9 cellular contexts compared by ENCODE assay signal in the genomic region with DNA sequence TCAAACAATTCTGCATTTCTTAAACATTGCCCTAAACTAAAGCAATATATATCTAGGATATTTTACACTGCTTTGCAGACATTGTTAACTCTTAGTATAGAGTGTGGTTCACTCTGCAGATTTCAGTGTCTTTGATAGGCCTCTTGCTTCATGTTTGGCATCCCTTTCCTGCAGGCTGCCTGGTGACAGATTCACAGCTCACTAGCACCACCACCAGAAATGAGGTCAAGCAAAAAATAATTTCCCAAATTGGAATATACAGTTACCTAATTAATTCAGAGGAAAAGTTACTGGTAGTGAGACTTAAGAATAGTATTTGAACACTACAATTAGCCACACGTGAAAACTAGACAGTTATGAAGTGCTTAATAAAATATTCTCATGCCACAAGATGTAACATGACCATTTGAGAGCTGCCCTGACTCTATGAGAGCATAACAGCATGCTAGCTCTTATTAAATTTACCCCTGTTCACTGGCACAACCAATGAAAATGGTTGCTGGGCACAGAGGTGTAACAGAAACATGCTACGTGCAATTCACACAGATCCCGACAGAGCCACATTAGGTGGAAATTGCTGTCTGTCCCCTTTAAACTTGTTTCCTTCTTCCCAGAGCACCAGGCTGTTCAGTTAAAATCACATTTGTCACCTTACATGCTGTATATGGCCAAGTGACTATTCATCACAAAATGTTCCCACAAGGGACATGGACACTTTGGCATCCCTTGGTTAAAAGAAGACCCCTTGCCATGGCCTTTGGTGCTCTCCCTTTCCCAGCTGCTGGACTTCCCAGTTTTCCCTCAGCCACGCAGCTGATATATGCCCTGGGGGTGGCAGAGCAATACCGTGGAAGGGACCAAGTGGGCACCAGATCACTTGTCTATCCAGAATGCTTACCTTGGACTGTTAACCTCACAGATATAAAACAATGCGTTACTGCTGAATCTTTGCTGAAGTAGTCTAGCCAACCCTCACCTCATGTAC. TPM values are rescaled to one million over a fixed set of nuclear protein-coding genes. Genes with fewer than 3 reads are reported as not detected.
A peak's percentile ranks its signal among the peaks of the same experiment; 100 is the strongest.
DNase-seq lines count a peak whose midpoint lies in the region; ATAC-seq and TF ChIP-seq lines count a peak whose summit lies in the region.
"Had no signal": no experiment of that assay in that cellular context is flagged by ENCODE, and none has a peak within 500 bp of the region (broad histone marks: within the 10 kb centered on the region; RNA-seq: fewer than 3 reads in every experiment).

No MANE protein-coding gene starts in this region.

- intact Hi-C loops in A673 (cut with micrococcal nuclease; ENCODE audit: unreplicated experiment) = no loop called here
- intact Hi-C loops in head of caudate nucleus (cut with DNase I) = no loop called here
- intact Hi-C loops in naive thymus-derived CD4-positive, alpha-beta T cell (cut with micrococcal nuclease) = loop anchor here in 1 of 2 donors (1.0 kb wide), 1 partner anchor 91 kb away; no protein-coding TSS in a partner anchor

- in situ Hi-C loops in GM23248 (cut with MboI) = no loop called here

- H3F3A ChIP-seq in GM23248 (ENCODE audit: insufficient read depth) = no peaks in the 10 kb centered on the region

- CTCF ChIA-PET in A673 (lab: Charles Lee) = no interaction called here
- CTCF ChIA-PET in naive thymus-derived CD4-positive, alpha-beta T cell (lab: Charles Lee) = no interaction called here

- H3K27ac ChIP-seq in A673 (ENCODE audit: low read depth, low read length, poor library complexity, severe bottlenecking) (no peak overlapping the region), GM23248 (no peak overlapping the region), RWPE2 (ENCODE audit: poor library complexity, severe bottlenecking) (no peak overlapping the region)
- no peak overlapping the region for H3K27ac ChIP-seq in naive thymus-derived CD4-positive, alpha-beta T cell (ENCODE audit: low read depth, low read length)

- peaks cover 4 to 34% (median 21%) of the 10 kb centered on the region in 5 donors for H3K36me3 Mint-ChIP-seq in naive thymus-derived CD4-positive, alpha-beta T cell

- H3K4me2 ChIP-seq in GM23248 (ENCODE audit: unreplicated experiment) = no peak overlapping the region

- no TSS peak for BruUV-seq in A673 (replicated peaks; lab: Mats Ljungman, UMichigan)

- no peaks in the 10 kb centered on the region for H3K4me1 Mint-ChIP-seq in naive thymus-derived CD4-positive, alpha-beta T cell

- H3K4me3 ChIP-seq in A673 (ENCODE audit: low read depth, low read length, poor library complexity, severe bottlenecking) (no peak overlapping the region), GM23248 (no peak overlapping the region), RWPE2 (ENCODE audit: severe bottlenecking) (no peak overlapping the region)
- no peak overlapping the region for H3K4me3 ChIP-seq in naive thymus-derived CD4-positive, alpha-beta T cell (ENCODE audit: low read length)

- H3K9me2 ChIP-seq in GM23248 (ENCODE audit: insufficient read depth) = no peaks in the 10 kb centered on the region

- H2AFZ ChIP-seq in GM23248 = no peak overlapping the region

- no peak overlapping the region for H3K9ac ChIP-seq in GM23248

- H3K27ac Mint-ChIP-seq in naive thymus-derived CD4-positive, alpha-beta T cell = peak overlapping the region in 1 of 9 donors; percentile 73

- H4K20me1 ChIP-seq in GM23248 (ENCODE audit: insufficient read depth) = no peaks in the 10 kb centered on the region

- peak; percentile 48 for TF ChIP-seq CTCF in A673 (conservative IDR thresholded peaks at IDR 0.05; ENCODE audit: low read depth, low read length)
- peak; percentile 37 for TF ChIP-seq CTCF in RWPE2 (IDR thresholded peaks at IDR 0.05; ENCODE audit: poor library complexity, severe bottlenecking)

- 50 to 51% methylated on average over 6 of the region's 6 CpGs for WGBS in GM23248 (ENCODE audit: low coverage in 1 of 2, low lambda C conversion rate in 2 of 2, missing lambda C conversion rate in 2 of 2), 2 experiments

- peaks cover 0 to 9% (median 4%) of the 10 kb centered on the region in 11 donors for H3K9me3 Mint-ChIP-seq in naive thymus-derived CD4-positive, alpha-beta T cell

- H3K4me1 ChIP-seq in A673 (ENCODE audit: insufficient read depth, low read length, poor library complexity, severe bottlenecking) (no peaks in the 10 kb centered on the region), GM23248 (ENCODE audit: insufficient read depth) (no peaks in the 10 kb centered on the region), RWPE2 (ENCODE audit: insufficient read depth, poor library complexity, severe bottlenecking) (no peaks in the 10 kb centered on the region)
- H3K4me1 ChIP-seq in naive thymus-derived CD4-positive, alpha-beta T cell (ENCODE audit: control insufficient read depth in 2 of 2, insufficient read depth in 2 of 2, low read length in 2 of 2) = no peaks in the 10 kb centered on the region

- H3K9me3 ChIP-seq in A673 (ENCODE audit: low read depth, low read length, poor library complexity, severe bottlenecking) = no peaks in the 10 kb centered on the region
- no peaks in the 10 kb centered on the region for H3K9me3 ChIP-seq in GM23248 (ENCODE audit: low read depth)
- H3K9me3 ChIP-seq in RWPE2 (ENCODE audit: severe bottlenecking) = no peaks in the 10 kb centered on the region
- H3K9me3 ChIP-seq in naive thymus-derived CD4-positive, alpha-beta T cell (ENCODE audit: control insufficient read depth in 2 of 3, low read length in 3 of 3) = no peaks in the 10 kb centered on the region

- H3K36me3 ChIP-seq in A673 (ENCODE audit: insufficient read depth, low read length, poor library complexity, severe bottlenecking) (no peaks in the 10 kb centered on the region), GM23248 (ENCODE audit: low read depth) (no peaks in the 10 kb centered on the region), RWPE2 (ENCODE audit: low read depth) (no peaks in the 10 kb centered on the region)
- H3K36me3 ChIP-seq in naive thymus-derived CD4-positive, alpha-beta T cell (ENCODE audit: control insufficient read depth in 2 of 3, insufficient read depth in 3 of 3, low read length in 3 of 3) = peaks cover 0 to 5% (median 0%) of the 10 kb centered on the region in 3 experiments

- H3K27me3 Mint-ChIP-seq in naive thymus-derived CD4-positive, alpha-beta T cell = peaks cover 0 to 12% (median 0%) of the 10 kb centered on the region in 5 donors

- no peak; the same call in 2 of the 3 replicates for ATAC-seq in RWPE2 (ENCODE audit: low read depth)
- no peak for ATAC-seq in esophagus mucosa
- no peak for ATAC-seq in naive thymus-derived CD4-positive, alpha-beta T cell
- ATAC-seq in HG02852 (IDR thresholded peaks at IDR 0.05; ENCODE audit: unreplicated experiment) = no peak

- peak; percentile 32 for DNase-seq in A673 (ENCODE audit: low spot score)
- DNase-seq in GM23248 = peak; percentile 59
- DNase-seq in RWPE2 (ENCODE audit: low spot score) = no peak
- DNase-seq in head of caudate nucleus = peak in 35 of 42 donors; percentile 3 to 76 (median 37)
- no peak for DNase-seq in activated naive CD4-positive, alpha-beta T cell (lab: John Stamatoyannopoulos, UW)
- DNase-seq in naive thymus-derived CD4-positive, alpha-beta T cell = no peak
- DNase-seq: activated CD8-positive, alpha-beta memory T cell treated with anti-CD3 and anti-CD28 coated beads for 24 hours had no signal

- POLR2A ChIA-PET in A673 (lab: Charles Lee; ENCODE audit: low non-redundant PET) = no interaction called here
- POLR2A ChIA-PET in naive thymus-derived CD4-positive, alpha-beta T cell (lab: Charles Lee) = no interaction called here

- H3K27me3 ChIP-seq in A673 (replicated peaks; ENCODE audit: insufficient read depth, low read depth, low read length, poor library complexity) (no peaks in the 10 kb centered on the region), GM23248 (replicated peaks; ENCODE audit: insufficient read depth) (0 out of 2 replicates have a peak, but pooled peaks cover 2% of the 10 kb centered on the region), RWPE2 (ENCODE audit: insufficient read depth, poor library complexity, severe bottlenecking) (no peaks in the 10 kb centered on the region)
- H3K27me3 ChIP-seq in naive thymus-derived CD4-positive, alpha-beta T cell (ENCODE audit: control insufficient read depth in 2 of 2, insufficient read depth in 2 of 2, low read length in 2 of 2) = no peaks in the 10 kb centered on the region

- no peaks in the 10 kb centered on the region for H3K79me2 ChIP-seq in GM23248 (ENCODE audit: insufficient read depth)

- H3K4me3 Mint-ChIP-seq in naive thymus-derived CD4-positive, alpha-beta T cell = no peak overlapping the region

RNA-seq across cellular contexts. Expression of gene PAIP2B, which starts 35.7 kb away (rescaled TPM):
- 1.1 and 2.3 TPM in 2 replicates for total RNA-seq in A673 (2021)
- total RNA-seq in GM23248 (2014; rRNA removed; shearing (Covaris generic)) = under 0.01 TPM in 2 replicates
- polyA plus RNA-seq in GM23248 (2016; fragmentation: Nextera tagmentation; extraction: Ambion mirVana) = 0.10 and 0.11 TPM in 2 replicates
- 9.8 TPM for total RNA-seq in esophagus mucosa
- total RNA-seq in naive thymus-derived CD4-positive, alpha-beta T cell = 10 to 100 TPM in 2 of 5 experiments, 1 to 10 TPM in 3; 1.3 to 14.1 (median 5.0) TPM
- polyA plus RNA-seq in naive thymus-derived CD4-positive, alpha-beta T cell = 1 to 10 TPM; 2.0 to 2.8 TPM

Comparison
In these comparisons a context has a peak if more than half of its experiments do, and no peak if none do; other contexts are left out.
1. DNase-seq: peak in A673 (single experiment), GM23248 (single experiment) and head of caudate nucleus (35 of 42); none in RWPE2 (single experiment), activated naive CD4-positive, alpha-beta T cell (0 of 4) and naive thymus-derived CD4-positive, alpha-beta T cell (0 of 9).